In genomic region chr6:110476046-110476849, GRCh38 we compare ENCODE assay signal across 8 cellular contexts. TPM values are rescaled to one million over a fixed set of nuclear protein-coding genes. Genes with fewer than 3 reads are reported as not detected.
DNase-seq lines count a peak whose midpoint lies in the region; ATAC-seq and TF ChIP-seq lines count a peak whose summit lies in the region.

SLC22A16 (minus strand) TSS chr6:110476613; CDS start chr6:110476574, 39 bp downstream.

- 3 to 17% methylated on average over 83 to 84 of the region's 85 CpGs for WGBS in sigmoid colon, 2 donors

- peaks cover 0 to 7% of the 10 kb centered on the region in 2 donors for H3K27me3 ChIP-seq in Peyer's patch
- peaks cover 3 to 33% (median 14%) of the 10 kb centered on the region in 3 donors for H3K27me3 ChIP-seq in sigmoid colon

- no peak for TF ChIP-seq CTCF in GM13976 (IDR thresholded peaks at IDR 0.05; ENCODE audit: borderline replicate concordance, control extremely low read depth, extremely low read depth, insufficient read depth, missing control alignments)
- no peak for TF ChIP-seq CTCF in Peyer's patch (IDR thresholded peaks at IDR 0.05)
- TF ChIP-seq CTCF in fibroblast of villous mesenchyme (IDR thresholded peaks at IDR 0.05; ENCODE audit: insufficient read depth, low read depth, low read length), result no peak
- no peak for TF ChIP-seq CTCF in sigmoid colon (IDR thresholded peaks at IDR 0.05)

- intact Hi-C loops in sigmoid colon (cut with DNase I), result no loop called here

- H3K4me3 ChIP-seq in Peyer's patch, result peak within 1 kb of the TSS in 3 of 4 donors; percentile 12 to 40 (median 29)
- peak within 1 kb of the TSS; percentile 36 for H3K4me3 ChIP-seq in fibroblast of villous mesenchyme (ENCODE audit: low read depth, low read length)
- peak within 1 kb of the TSS in 3 of 4 donors; percentile 25 to 46 (median 41) for H3K4me3 ChIP-seq in sigmoid colon

- H3K27ac ChIP-seq in Peyer's patch (no peak within 1 kb of the TSS), sigmoid colon (no peak within 1 kb of the TSS)

- ATAC-seq in HG03520 (IDR thresholded peaks at IDR 0.05; ENCODE audit: unreplicated experiment), result no peak
- ATAC-seq in GM18498 (IDR thresholded peaks at IDR 0.05; ENCODE audit: unreplicated experiment), result no peak
- ATAC-seq in HG03039 (IDR thresholded peaks at IDR 0.05; ENCODE audit: unreplicated experiment), result no peak

- H3K9me3 ChIP-seq in Peyer's patch (peaks cover 0 to under 1% (median 0%) of the 10 kb centered on the region in 4 donors), sigmoid colon (no peaks in the 10 kb centered on the region)

- TF ChIP-seq POLR2A in Peyer's patch (IDR thresholded peaks at IDR 0.05) (no peak), sigmoid colon (IDR thresholded peaks at IDR 0.05) (no peak)

- TF ChIP-seq EP300 in sigmoid colon (IDR thresholded peaks at IDR 0.05), result no peak

- H3K36me3 ChIP-seq in Peyer's patch (no peaks in the 10 kb centered on the region), sigmoid colon (no peaks in the 10 kb centered on the region)

- H3K4me1 ChIP-seq in Peyer's patch, result peaks cover 0 to 10% (median 0%) of the 10 kb centered on the region in 4 donors
- H3K4me1 ChIP-seq in sigmoid colon, result peaks cover 0 to 13% (median 5%) of the 10 kb centered on the region in 4 donors

- peak; percentile 37 for DNase-seq in GM13976 (ENCODE audit: low spot score)
- DNase-seq in Peyer's patch, result no peak
- no peak for DNase-seq in fibroblast of villous mesenchyme (ENCODE audit: low read depth)
- no peak for DNase-seq in sigmoid colon
- DNase-seq in GDM1 (lab: John Stamatoyannopoulos, UW), result no peak

- in situ Hi-C loops in GM13976 (cut with MboI; ENCODE audit: low sequenced_read_pairs, unreplicated experiment), result no loop called here

RNA-seq across cellular contexts. Expression of gene SLC22A16, which starts in this region (rescaled TPM):
- not detected for total RNA-seq in Peyer's patch
- total RNA-seq in fibroblast of villous mesenchyme, result not detected in 2 replicates
- total RNA-seq in sigmoid colon, result under 1 TPM in 2 of 4 donors, not detected in 2; 0.14 to 0.36 TPM
- under 1 TPM in 1 of 3 donors, not detected in 2; 0.20 TPM for polyA plus RNA-seq in sigmoid colon
